1 cellular context compared by ENCODE assay signal in the genomic region with DNA sequence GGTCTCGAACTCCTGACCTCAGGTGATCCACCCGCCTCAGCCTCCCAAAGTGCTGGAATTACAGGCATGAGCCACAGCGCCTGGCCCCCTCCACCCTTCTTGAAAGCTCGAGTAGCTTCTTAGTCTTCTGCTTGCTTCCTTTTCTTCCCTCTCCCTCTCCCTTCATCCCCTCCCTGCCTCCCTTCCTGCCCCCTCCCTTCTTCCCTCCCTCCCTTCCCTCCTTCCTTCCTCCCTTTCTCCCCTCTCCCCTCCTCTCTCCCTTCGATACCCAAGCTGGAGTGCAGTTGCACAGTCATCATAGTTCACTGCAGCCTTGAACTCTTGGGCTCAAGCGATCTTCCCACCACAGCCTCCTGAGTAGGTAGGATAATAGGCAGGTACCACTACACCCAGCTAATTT.
A peak's percentile ranks its signal among the peaks of the same experiment; 100 is the strongest.
TF ChIP-seq lines count a peak whose summit lies in the region.

No MANE protein-coding gene starts in this region.

TF ChIP-seq in GM12878, 131 proteins besides CTCF, POLR2A, EP300 and RAD21:
- TF ChIP-seq SMARCA5 (IDR thresholded peaks at IDR 0.05) (no peak), HDGF (IDR thresholded peaks at IDR 0.05) (0 out of 2 replicates have a peak, but pooled peaks have one; percentile 20)
- TF ChIP-seq, protein P1, sequence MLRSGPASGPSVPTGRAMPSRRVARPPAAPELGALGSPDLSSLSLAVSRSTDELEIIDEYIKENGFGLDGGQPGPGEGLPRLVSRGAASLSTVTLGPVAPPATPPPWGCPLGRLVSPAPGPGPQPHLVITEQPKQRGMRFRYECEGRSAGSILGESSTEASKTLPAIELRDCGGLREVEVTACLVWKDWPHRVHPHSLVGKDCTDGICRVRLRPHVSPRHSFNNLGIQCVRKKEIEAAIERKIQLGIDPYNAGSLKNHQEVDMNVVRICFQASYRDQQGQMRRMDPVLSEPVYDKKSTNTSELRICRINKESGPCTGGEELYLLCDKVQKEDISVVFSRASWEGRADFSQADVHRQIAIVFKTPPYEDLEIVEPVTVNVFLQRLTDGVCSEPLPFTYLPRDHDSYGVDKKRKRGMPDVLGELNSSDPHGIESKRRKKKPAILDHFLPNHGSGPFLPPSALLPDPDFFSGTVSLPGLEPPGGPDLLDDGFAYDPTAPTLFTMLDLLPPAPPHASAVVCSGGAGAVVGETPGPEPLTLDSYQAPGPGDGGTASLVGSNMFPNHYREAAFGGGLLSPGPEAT (IDR thresholded peaks at IDR 0.05; ENCODE audit: low read depth), result no peak
